ENCODE assay signal across 17 cellular contexts in genomic region chr1:9481048-9481447, GRCh38. TPM values are rescaled to one million over a fixed set of nuclear protein-coding genes. Genes with fewer than 3 reads are reported as not detected.
DNase-seq lines count a peak whose midpoint lies in the region; ATAC-seq lines count a peak whose summit lies in the region.
"Had no signal": no experiment of that assay in that cellular context is flagged by ENCODE, and none has a peak within 500 bp of the region (broad histone marks: within the 10 kb centered on the region; RNA-seq: fewer than 3 reads in every experiment).

No MANE protein-coding gene starts in this region.

- no peak overlapping the region for H3K4me3 Mint-ChIP-seq in CD4-positive, alpha-beta memory T cell
- H3K4me3 Mint-ChIP-seq: B cell; CD4-positive, CD25-positive, alpha-beta regulatory T cell had no signal

- no peaks in the 10 kb centered on the region for H3K36me3 Mint-ChIP-seq in CD4-positive, alpha-beta memory T cell
- H3K36me3 Mint-ChIP-seq: CD4-positive, CD25-positive, alpha-beta regulatory T cell had no signal

- no peaks in the 10 kb centered on the region for H3K4me1 Mint-ChIP-seq in CD4-positive, alpha-beta memory T cell
- H3K4me1 Mint-ChIP-seq: B cell had no signal

- H3K9me3 ChIP-seq in CD4-positive, alpha-beta memory T cell (ENCODE audit: control insufficient read depth in 1 of 2, low read length in 2 of 2): no peaks in the 10 kb centered on the region

- peaks cover 7% of the 10 kb centered on the region in 2 donors for H3K27me3 Mint-ChIP-seq in CD4-positive, alpha-beta memory T cell

- ATAC-seq in GM21737 (IDR thresholded peaks at IDR 0.05; ENCODE audit: unreplicated experiment) (no peak), HG03565 (IDR thresholded peaks at IDR 0.05; ENCODE audit: unreplicated experiment) (no peak)

- DNase-seq in DMS53 (lab: John Stamatoyannopoulos, UW): peak; percentile 35
- no peak for DNase-seq in DMS53 treated with DMSO at 0.1 percent for 48 hours (lab: John Stamatoyannopoulos, UW; ENCODE audit: unreplicated experiment)
- DNase-seq in DMS79 treated with DMSO at 0.1 percent for 48 hours (lab: John Stamatoyannopoulos, UW): peak; percentile 89
- peak; percentile 96 for DNase-seq in NCI-H510A (lab: John Stamatoyannopoulos, UW)
- peak; percentile 2 for DNase-seq in iPS-NIHi7 (ENCODE audit: extremely low spot score)
- no peak for DNase-seq in CD4-positive, alpha-beta memory T cell
- DNase-seq: CD4-positive, CD25-positive, alpha-beta regulatory T cell; NCI-H1092 treated with DMSO at 0.1 percent for 48 hours; NCI-H187 treated with DMSO at 0.1 percent for 48 hours; NCI-H774; T-helper 1 cell had no signal

- H3K36me3 ChIP-seq in CD4-positive, alpha-beta memory T cell (ENCODE audit: insufficient read depth, low read length): no peaks in the 10 kb centered on the region

- H3K27ac Mint-ChIP-seq in CD4-positive, alpha-beta memory T cell: no peak overlapping the region
- H3K27ac Mint-ChIP-seq: B cell; CD4-positive, CD25-positive, alpha-beta regulatory T cell had no signal

- CTCF ChIA-PET in CD4-positive, alpha-beta memory T cell (lab: Charles Lee; ENCODE audit: partially characterized antibody): interaction anchor here (1.2 kb wide), 1 partner anchor 10 kb away, joined by 4 read pairs; no protein-coding TSS in a partner anchor

- no peaks in the 10 kb centered on the region for H3K9me3 Mint-ChIP-seq in CD4-positive, alpha-beta memory T cell

- no peak overlapping the region for H3K27ac ChIP-seq in CD4-positive, alpha-beta memory T cell (ENCODE audit: low read depth, low read length)
- H3K27ac ChIP-seq: 22Rv1, KMS-11, SK-N-MC had no signal

- no peaks in the 10 kb centered on the region for H3K27me3 ChIP-seq in CD4-positive, alpha-beta memory T cell (ENCODE audit: insufficient read depth, low read length)

- no peaks in the 10 kb centered on the region for H3K4me1 ChIP-seq in CD4-positive, alpha-beta memory T cell (ENCODE audit: insufficient read depth, low read length)

- intact Hi-C loops in CD4-positive, alpha-beta memory T cell (cut with micrococcal nuclease): no loop called here

- POLR2A ChIA-PET in CD4-positive, alpha-beta memory T cell (lab: Charles Lee; ENCODE audit: partially characterized antibody): no interaction called here

- no peak overlapping the region for H3K4me3 ChIP-seq in CD4-positive, alpha-beta memory T cell (ENCODE audit: low read length in 2 of 2)
- H3K4me3 ChIP-seq: SK-N-MC had no signal

RNA-seq across cellular contexts. Expression of gene SLC25A33, which starts 58.2 kb away (rescaled TPM):
- total RNA-seq in CD4-positive, alpha-beta memory T cell: 1 to 10 TPM; 2.5 to 3.1 TPM
- 1 to 10 TPM; 4.2 to 5.4 TPM for polyA plus RNA-seq in CD4-positive, alpha-beta memory T cell

Comparison
In these comparisons a context has a peak if more than half of its experiments do, and no peak if none do; other contexts are left out.
1. DNase-seq: peak in DMS53 (single experiment), DMS79 treated with DMSO at 0.1 percent for 48 hours (single experiment), NCI-H510A (single experiment) and iPS-NIHi7 (single experiment); none in DMS53 treated with DMSO at 0.1 percent for 48 hours (single experiment) and CD4-positive, alpha-beta memory T cell (0 of 5).